13 cellular contexts compared by ENCODE assay signal in the genomic region with DNA sequence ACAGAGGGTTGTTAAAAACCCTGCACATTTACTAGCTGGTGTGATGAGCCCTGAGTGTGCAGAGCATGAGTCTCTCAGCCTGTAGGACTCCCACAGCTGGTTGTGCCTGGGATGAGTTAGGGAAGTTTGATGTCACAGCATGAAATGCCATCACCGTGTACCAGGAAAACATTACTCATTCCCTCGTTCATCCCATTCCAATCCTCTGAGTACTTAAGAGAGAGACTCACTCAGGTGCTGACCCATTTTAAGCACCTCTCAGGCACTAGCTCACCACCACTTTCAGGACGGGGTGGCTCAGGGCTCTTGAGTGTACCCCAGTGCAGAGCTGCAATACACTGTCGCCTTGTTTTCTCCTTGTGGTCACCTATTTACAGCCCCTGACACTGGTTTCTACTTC. TPM values are rescaled to one million over a fixed set of nuclear protein-coding genes. Genes with fewer than 3 reads are reported as not detected.
DNase-seq lines count a peak whose midpoint lies in the region; ATAC-seq, FAIRE-seq and TF ChIP-seq lines count a peak whose summit lies in the region.
"Had no signal": no experiment of that assay in that cellular context is flagged by ENCODE, and none has a peak within 500 bp of the region (broad histone marks: within the 10 kb centered on the region; RNA-seq: fewer than 3 reads in every experiment).

No MANE protein-coding gene starts in this region.

- FAIRE-seq in bronchial epithelial cell (lab: Jason Lieb, UNC): peak; percentile 86

- H3K9me3 Mint-ChIP-seq in activated CD8-positive, alpha-beta T cell treated with anti-CD3 and anti-CD28 coated beads for 36 hours: no peaks in the 10 kb centered on the region

- no peaks in the 10 kb centered on the region for H3K27me3 Mint-ChIP-seq in activated CD8-positive, alpha-beta T cell treated with anti-CD3 and anti-CD28 coated beads for 36 hours

- peaks cover 12% of the 10 kb centered on the region for H3K4me1 Mint-ChIP-seq in activated CD8-positive, alpha-beta T cell treated with anti-CD3 and anti-CD28 coated beads for 36 hours (ENCODE audit: low read depth)

- TF ChIP-seq CTCF in bronchial epithelial cell (IDR thresholded peaks at IDR 0.05; ENCODE audit: insufficient read depth, low read length, severe bottlenecking): no peak
- no peak for TF ChIP-seq CTCF in activated CD8-positive, alpha-beta T cell treated with anti-CD3 and anti-CD28 coated beads for 36 hours (IDR thresholded peaks at IDR 0.05)

- H3K27ac ChIP-seq in ACC112 (ENCODE audit: low read depth, low read length): peak overlapping the region; percentile 74
- H3K27ac ChIP-seq: BLaER1 treated with 17β-estradiol and CSF1 and Interleukin-3, amounts not matched to agents 10 nM and 100 nM; right atrium auricular region had no signal

- no peak overlapping the region for H3K4me3 Mint-ChIP-seq in activated CD8-positive, alpha-beta T cell treated with anti-CD3 and anti-CD28 coated beads for 36 hours

- ATAC-seq in left lobe of liver (peak; percentile 22), HG03565 (IDR thresholded peaks at IDR 0.05; ENCODE audit: unreplicated experiment) (no peak), GM19023 (IDR thresholded peaks at IDR 0.05; ENCODE audit: unreplicated experiment) (no peak)
- ATAC-seq in activated CD8-positive, alpha-beta T cell treated with anti-CD3 and anti-CD28 coated beads for 36 hours: no peak

- POLR2A ChIA-PET in activated CD8-positive, alpha-beta T cell treated with anti-CD3 and anti-CD28 coated beads for 36 hours (lab: Charles Lee): interaction anchor here (1.1 kb wide), 1 partner anchor 41 kb away, joined by 4 read pairs; no protein-coding TSS in a partner anchor

- H3K4me3 ChIP-seq in ACC112 (ENCODE audit: low read depth, low read length): no peak overlapping the region
- no peak overlapping the region for H3K4me3 ChIP-seq in bronchial epithelial cell (ENCODE audit: low read depth, low read length)
- H3K4me3 ChIP-seq: BLaER1 treated with 17β-estradiol and CSF1 and Interleukin-3, amounts not matched to agents 10 nM and 100 nM; right atrium auricular region had no signal

- H3K79me2 ChIP-seq in ACC112 (ENCODE audit: control insufficient read depth, insufficient read depth, low read length, unreplicated experiment): peaks cover 7% of the 10 kb centered on the region

- intact Hi-C loops in activated CD8-positive, alpha-beta T cell treated with anti-CD3 and anti-CD28 coated beads for 36 hours (cut with micrococcal nuclease): no loop called here

- CTCF ChIA-PET in activated CD8-positive, alpha-beta T cell treated with anti-CD3 and anti-CD28 coated beads for 36 hours (lab: Charles Lee): no interaction called here

- no peak overlapping the region for H2AFZ ChIP-seq in ACC112 (ENCODE audit: low read length, unreplicated experiment)

- H3K36me3 ChIP-seq in ACC112 (ENCODE audit: insufficient read depth, low read length): peaks cover 3% of the 10 kb centered on the region; the same call in 1 of the 2 replicates
- H3K36me3 ChIP-seq in bronchial epithelial cell (ENCODE audit: control insufficient read depth, insufficient read depth, low read length): peaks cover 5% of the 10 kb centered on the region
- H3K36me3 ChIP-seq: BLaER1 treated with 17β-estradiol and CSF1 and Interleukin-3, amounts not matched to agents 10 nM and 100 nM had no signal

- no peak overlapping the region for H3K27ac Mint-ChIP-seq in activated CD8-positive, alpha-beta T cell treated with anti-CD3 and anti-CD28 coated beads for 36 hours

- no peaks in the 10 kb centered on the region for H3K27me3 ChIP-seq in ACC112 (ENCODE audit: insufficient read depth, low read length)
- H3K27me3 ChIP-seq in bronchial epithelial cell (ENCODE audit: control insufficient read depth, insufficient read depth, low read length): no peaks in the 10 kb centered on the region
- H3K27me3 ChIP-seq: BLaER1 treated with 17β-estradiol and CSF1 and Interleukin-3, amounts not matched to agents 10 nM and 100 nM; right atrium auricular region had no signal

- no peaks in the 10 kb centered on the region for H3K36me3 Mint-ChIP-seq in activated CD8-positive, alpha-beta T cell treated with anti-CD3 and anti-CD28 coated beads for 36 hours (ENCODE audit: low read depth)

- peaks cover 44% of the 10 kb centered on the region for H3K4me1 ChIP-seq in ACC112 (ENCODE audit: control insufficient read depth, insufficient read depth, low read length, unreplicated experiment)

- DNase-seq in HT1080 (ENCODE audit: low read depth): peak; percentile 99
- DNase-seq in bronchial epithelial cell (ENCODE audit: low read depth): peak; percentile 99
- DNase-seq in left lobe of liver (ENCODE audit: low spot score): no peak
- DNase-seq in stimulated activated CD4-positive, alpha-beta T cell treated with anti-CD3 and anti-CD28 coated beads, Interleukin-15, amount 100 ng/mL, for 24 hours: no peak
- no peak for DNase-seq in activated CD8-positive, alpha-beta T cell treated with anti-CD3 and anti-CD28 coated beads for 36 hours
- DNase-seq: activated CD4-positive, CD25-positive, alpha-beta regulatory T cell treated with anti-CD3 and anti-CD28 coated beads, Interleukin-2, amount 50 U/mL, for 72 hours; NCI-H1092 treated with DMSO at 0.1 percent for 48 hours; stimulated activated CD8-positive, alpha-beta memory T cell treated with anti-CD3 and anti-CD28 coated beads, Interleukin-4, amount 100 ng/mL, for 48 hours had no signal

RNA-seq across cellular contexts. Expression of gene MGLL, which starts 18.7 kb away (rescaled TPM):
- 8.7 and 10.5 TPM in 2 replicates for total RNA-seq in HT1080 (2014; rRNA removed; shearing (Covaris generic))
- polyA plus RNA-seq in HT1080 (2015; cell fraction: cytosol; rRNA removed): 8.0 and 8.1 TPM in 2 replicates
- 4.9 and 9.9 TPM in 2 replicates for polyA plus RNA-seq in HT1080 (2015; cell fraction: nucleus; rRNA removed)
- total RNA-seq in bronchial epithelial cell (25.5 and 47.9 TPM in 2 replicates), left lobe of liver (139 TPM)
- total RNA-seq in activated CD8-positive, alpha-beta T cell treated with anti-CD3 and anti-CD28 coated beads for 36 hours: 1 to 10 TPM; 1.1 to 3.1 TPM

Comparison
In these comparisons a context has a peak if more than half of its experiments do, and no peak if none do; other contexts are left out.
1. DNase-seq: peak in HT1080 (single experiment) and bronchial epithelial cell (single experiment); none in left lobe of liver (single experiment), stimulated activated CD4-positive, alpha-beta T cell treated with anti-CD3 and anti-CD28 coated beads, Interleukin-15, amount 100 ng/mL, for 24 hours (single experiment) and activated CD8-positive, alpha-beta T cell treated with anti-CD3 and anti-CD28 coated beads for 36 hours (single experiment).